ENCODE assay signal across 18 cellular contexts in genomic region chr20:41278936-41279335, GRCh38.
"Had no signal": no experiment of that assay in that cellular context is flagged by ENCODE, and none has a peak within 500 bp of the region (broad histone marks: within the 10 kb centered on the region; RNA-seq: fewer than 3 reads in every experiment).

No MANE protein-coding gene starts in this region.

- ATAC-seq: left colon; naive thymus-derived CD4-positive, alpha-beta T cell; psoas muscle; sciatic nerve; stimulated activated naive CD8-positive, alpha-beta T cell treated with anti-CD3 and anti-CD28 coated beads, Interleukin-15, amount 100 ng/mL, for 72 hours had no signal

- H3K27me3 ChIP-seq: esophagus squamous epithelium, spleen, transverse colon had no signal

- DNase-seq: esophagus squamous epithelium; glutamatergic neuron; immature natural killer cell; kidney; left colon; naive thymus-derived CD4-positive, alpha-beta T cell; nephron progenitor cell; psoas muscle; retina; spleen; stimulated activated CD4-positive, alpha-beta T cell treated with anti-CD3 and anti-CD28 coated beads, Interleukin-15, amount 100 ng/mL, for 24 hours; stimulated activated CD4-positive, alpha-beta T cell treated with anti-CD3 and anti-CD28 coated beads, Interleukin-1b, Interleukin-23, amount 100 ng/mL, for 48 hours; stimulated activated CD4-positive, alpha-beta T cell treated with anti-CD3 and anti-CD28 coated beads, Interleukin-4, amount 100 ng/mL, for 4 hours; stimulated activated naive B cell treated with anti-CD40 and anti-IgM and Interleukin-4, amounts not matched to agents 10 μg/mL and 1 μg/mL and 100 μg/mL, for 72 hours; stimulated activated naive CD8-positive, alpha-beta T cell treated with anti-CD3 and anti-CD28 coated beads, Interleukin-15, amount 100 ng/mL, for 72 hours; transverse colon had no signal

- H3K36me3 ChIP-seq: esophagus squamous epithelium, spleen, thoracic aorta, transverse colon had no signal

- H3K9me3 ChIP-seq: esophagus squamous epithelium, psoas muscle, spleen, thoracic aorta, transverse colon had no signal

- H3K27ac ChIP-seq: spleen, thoracic aorta, transverse colon had no signal

- H3K4me3 ChIP-seq: esophagus squamous epithelium, psoas muscle, spleen, thoracic aorta, transverse colon had no signal
